9 cellular contexts compared by ENCODE assay signal in the genomic region with DNA sequence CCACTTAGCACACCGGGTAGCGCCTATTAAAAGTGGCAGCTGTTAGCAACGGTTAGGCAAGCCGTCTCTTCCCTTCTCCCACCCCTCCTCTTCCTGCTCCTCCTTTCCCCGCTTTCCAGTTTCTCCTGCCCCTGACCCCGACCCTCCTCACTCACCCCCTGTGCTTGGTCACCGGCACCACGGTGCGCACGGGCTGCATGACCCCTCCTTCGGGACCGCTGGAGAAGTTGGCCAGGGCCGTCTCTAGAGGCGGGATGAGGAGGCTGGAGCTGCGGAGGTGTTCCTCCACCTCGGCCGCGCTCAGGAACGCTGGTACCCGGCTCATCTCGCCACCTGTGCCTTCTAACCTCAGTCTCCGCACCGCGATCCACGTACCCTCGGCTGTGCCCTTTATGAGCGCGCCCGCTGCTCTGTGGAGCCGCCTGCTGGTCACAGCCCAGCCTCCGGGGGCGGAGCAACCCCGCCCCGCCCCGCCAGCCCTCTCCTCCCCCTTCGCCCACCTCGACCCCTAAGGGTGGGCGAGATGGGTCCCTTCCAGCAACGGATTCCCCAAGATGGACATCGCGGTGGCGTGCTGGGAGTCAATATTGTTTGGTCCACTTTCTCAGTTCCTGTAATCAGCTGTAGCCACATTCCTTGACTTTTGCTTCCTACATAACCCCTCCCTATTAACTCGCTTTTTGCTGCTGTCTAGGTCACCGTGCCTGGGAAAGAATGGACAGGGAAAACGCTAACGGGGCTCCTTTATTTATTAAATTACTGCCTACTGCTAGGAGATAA. TPM values are rescaled to one million over a fixed set of nuclear protein-coding genes. Genes with fewer than 3 reads are reported as not detected.
DNase-seq lines count a peak whose midpoint lies in the region; ATAC-seq, FAIRE-seq and TF ChIP-seq lines count a peak whose summit lies in the region.
"Had no signal": no experiment of that assay in that cellular context is flagged by ENCODE, and none has a peak within 500 bp of the region (broad histone marks: within the 10 kb centered on the region; RNA-seq: fewer than 3 reads in every experiment).

A gene (minus strand): TSS at position 364 of the 780 bp plus-strand sequence. CDS start 39 bp downstream, at position 325.

- 2% methylated on average over 44 of the region's 46 CpGs for WGBS in HUES64

- FAIRE-seq in bronchial epithelial cell (lab: Jason Lieb, UNC) = no peak
- FAIRE-seq: islet of Langerhans had no signal

- H3K36me3 ChIP-seq in HUES64 (ENCODE audit: insufficient read depth, low read length) (no peaks in the 10 kb centered on the region), bronchial epithelial cell (ENCODE audit: control insufficient read depth, insufficient read depth, low read length) (no peaks in the 10 kb centered on the region)

- peak within 1 kb of the TSS; percentile 64 for H3K9ac ChIP-seq in HUES64 (ENCODE audit: low read depth, low read length)

- no peak for DNase-seq in activated CD4-positive, CD25-positive, alpha-beta regulatory T cell (lab: John Stamatoyannopoulos, UW)
- DNase-seq in T follicular helper cell (ENCODE audit: low read depth) = peak; percentile 26
- DNase-seq in bronchial epithelial cell (ENCODE audit: low read depth) = peak; percentile 15
- peak; percentile 56 for DNase-seq in kidney tubule cell (ENCODE audit: low spot score)
- peak; percentile 54 to 69 for DNase-seq in stimulated activated CD4-positive, alpha-beta T cell treated with anti-CD3 and anti-CD28 coated beads, Interleukin-2, amount 100 ng/mL, for 24 hours
- DNase-seq in glomerular visceral epithelial cell (ENCODE audit: extremely low spot score) = no peak

- peak; percentile 78 for TF ChIP-seq CTCF in bronchial epithelial cell (IDR thresholded peaks at IDR 0.05; ENCODE audit: insufficient read depth, low read length, severe bottlenecking)

- H3K27me3 ChIP-seq in HUES64 (ENCODE audit: insufficient read depth, low read length) (peaks cover 37% of the 10 kb centered on the region), bronchial epithelial cell (ENCODE audit: control insufficient read depth, insufficient read depth, low read length) (peaks cover 8% of the 10 kb centered on the region)

- peak; percentile 64 to 65 for ATAC-seq in activated CD4-positive, CD25-positive, alpha-beta regulatory T cell treated with anti-CD3 and anti-CD28 coated beads, Interleukin-2, amount 50 U/mL, for 24 hours

- H3K4me3 ChIP-seq in HUES64 (ENCODE audit: low read length) (peak within 1 kb of the TSS; percentile 76), bronchial epithelial cell (ENCODE audit: low read depth, low read length) (peak within 1 kb of the TSS; percentile 26)

- no peak within 1 kb of the TSS for H3K27ac ChIP-seq in HUES64 (ENCODE audit: low read depth, low read length)

- peaks cover 17% of the 10 kb centered on the region for H3K4me1 ChIP-seq in HUES64 (ENCODE audit: insufficient read depth, low read length)

- H3K9me3 ChIP-seq in HUES64 (ENCODE audit: insufficient read depth, low read depth, low read length) = no peaks in the 10 kb centered on the region

RNA-seq across cellular contexts. Expression of the gene that starts here (rescaled TPM):
- 6.4 TPM for polyA plus RNA-seq in HUES64 (2013, experiment 1 of 2)
- polyA plus RNA-seq in HUES64 (2013, experiment 2 of 2) = 7.5 TPM
- total RNA-seq in bronchial epithelial cell = 0.79 and 1.2 TPM in 2 replicates

Comparison
In these comparisons a context has a peak if more than half of its experiments do, and no peak if none do; other contexts are left out.
1. DNase-seq: peak in T follicular helper cell (single experiment), bronchial epithelial cell (single experiment), kidney tubule cell (single experiment) and stimulated activated CD4-positive, alpha-beta T cell treated with anti-CD3 and anti-CD28 coated beads, Interleukin-2, amount 100 ng/mL, for 24 hours (2 of 2); none in activated CD4-positive, CD25-positive, alpha-beta regulatory T cell (0 of 4) and glomerular visceral epithelial cell (single experiment).